8 cellular contexts compared by ENCODE assay signal in genomic region chr14:87992720-87993484, GRCh38. TPM values are rescaled to one million over a fixed set of nuclear protein-coding genes. Genes with fewer than 3 reads are reported as not detected.
DNase-seq lines count a peak whose midpoint lies in the region; ATAC-seq, FAIRE-seq and TF ChIP-seq lines count a peak whose summit lies in the region.

Gene GALC (minus strand): TSS chr14:87993182. CDS start chr14:87993164, 18 bp downstream.

- H3K9me3 ChIP-seq in BE2C (no peaks in the 10 kb centered on the region), mesodermal cell (ENCODE audit: control insufficient read depth, low read length) (no peaks in the 10 kb centered on the region)

- no peak for TF ChIP-seq CTCF in BE2C (IDR thresholded peaks at IDR 0.05; ENCODE audit: low read depth, low read length)

- DNase-seq in BE2C (peak; percentile 94), GM19239 (ENCODE audit: insufficient read length, low spot score) (peak; percentile 68), NOMO-1 (lab: John Stamatoyannopoulos, UW; ENCODE audit: unreplicated experiment in 2 of 2) (peak; percentile 88 to 94)
- peak; percentile 97 for DNase-seq in activated CD8-positive, alpha-beta memory T cell treated with anti-CD3 and anti-CD28 coated beads, Interleukin-2, amount 50 U/mL, for 48 hours
- peak; percentile 83 for DNase-seq in stimulated activated CD8-positive, alpha-beta memory T cell treated with anti-CD3 and anti-CD28 coated beads, Interleukin-15, amount 100 ng/mL, for 24 hours (ENCODE audit: low read depth)

- H3K4me3 ChIP-seq in BE2C (ENCODE audit: low read depth, low read length) (peak within 1 kb of the TSS; percentile 56), mesodermal cell (ENCODE audit: extremely low read depth, insufficient read depth, low read length, poor library complexity, severe bottlenecking) (peak within 1 kb of the TSS; percentile 56)

- H3K36me3 ChIP-seq in BE2C (no peaks in the 10 kb centered on the region), mesodermal cell (ENCODE audit: control insufficient read depth, insufficient read depth, low read length) (no peaks in the 10 kb centered on the region)

- H3K4me1 ChIP-seq in BE2C (no peaks in the 10 kb centered on the region), mesodermal cell (ENCODE audit: control insufficient read depth, insufficient read depth, low read length, poor library complexity, severe bottlenecking) (peaks cover 15% of the 10 kb centered on the region)

- ATAC-seq in HG03469 (IDR thresholded peaks at IDR 0.05; ENCODE audit: unreplicated experiment), result peak; percentile 78

- in situ Hi-C loops in endometrial microvascular endothelial cells (cut with HindIII; ENCODE audit: inconsistent ontology term, low pct_unique_long_range_greater_than_20kb, low sequenced_read_pairs), result no loop called here

- H3K27ac ChIP-seq in mesodermal cell (ENCODE audit: low read depth, low read length, severe bottlenecking), result peak within 1 kb of the TSS; percentile 92

- WGBS in mesodermal cell (ENCODE audit: insufficient coverage in 2 of 2), 2 experiments, result 2 to 3% methylated on average over 68 to 77 of the region's 79 CpGs

- peak; percentile 91 for FAIRE-seq in GM19239 (lab: Jason Lieb, UNC)

- no peaks in the 10 kb centered on the region for H3K27me3 ChIP-seq in BE2C

RNA-seq across cellular contexts. Expression of gene GALC, which starts in this region (rescaled TPM):
- 14.7 TPM for polyA plus RNA-seq in BE2C (2012; ENCODE audit: insufficient read depth, insufficient read length, low read depth)
- total RNA-seq in endometrial microvascular endothelial cells (ENCODE audit: inconsistent ontology term), result 16.4 TPM
- 44.5 TPM for polyA plus RNA-seq in mesodermal cell (2013, experiment 1 of 2)
- 40.0 TPM for polyA plus RNA-seq in mesodermal cell (2013, experiment 2 of 2)

Comparison
In these comparisons a context has a peak if more than half of its experiments do, and no peak if none do; other contexts are left out.
1. Peak in every context shown above with its lines: DNase-seq, ATAC-seq, H3K4me3 ChIP-seq and H3K27ac ChIP-seq.